In genomic region chr2:237444026-237444425, GRCh38 we compare ENCODE assay signal across 26 cellular contexts. TPM values are rescaled to one million over a fixed set of nuclear protein-coding genes. Genes with fewer than 3 reads are reported as not detected.
DNase-seq lines count a peak whose midpoint lies in the region; ATAC-seq and TF ChIP-seq lines count a peak whose summit lies in the region.
"Had no signal": no experiment of that assay in that cellular context is flagged by ENCODE, and none has a peak within 500 bp of the region (broad histone marks: within the 10 kb centered on the region; RNA-seq: fewer than 3 reads in every experiment).

No MANE protein-coding gene starts in this region.

- peaks cover 0 to 2% of the 10 kb centered on the region in 2 donors for H3K4me1 ChIP-seq in uterus
- H3K4me1 ChIP-seq: A549, Caco-2, HAP-1, SJCRH30 had no signal

- H3K27me3 Mint-ChIP-seq in T-helper 17 cell (no peaks in the 10 kb centered on the region), nephron (ENCODE audit: low read depth) (peaks cover under 1% of the 10 kb centered on the region), WTC11 (ENCODE audit: low read depth) (peaks cover 9% of the 10 kb centered on the region)

- POLR2A ChIA-PET in WTC11 (lab: Charles Lee) = no interaction called here

- H3K9me3 Mint-ChIP-seq in nephron (peaks cover 3% of the 10 kb centered on the region), WTC11 (peaks cover 7% of the 10 kb centered on the region)

- peaks cover 36% of the 10 kb centered on the region for H3K4me1 Mint-ChIP-seq in T-helper 17 cell
- peaks cover 66% of the 10 kb centered on the region for H3K4me1 Mint-ChIP-seq in nephron
- 0 out of 2 replicates have a peak, but pooled peaks cover under 1% of the 10 kb centered on the region for H3K4me1 Mint-ChIP-seq in WTC11

- H3K9me3 ChIP-seq in T-helper 17 cell (ENCODE audit: control insufficient read depth, low read length, poor library complexity, severe bottlenecking) (no peaks in the 10 kb centered on the region), uterus (no peaks in the 10 kb centered on the region)
- H3K9me3 ChIP-seq: BE2C, Caco-2, HAP-1, SJCRH30 had no signal

- intact Hi-C loops in uterus (cut with DNase I; ENCODE audit: low total_unique reads) = no loop called here

- H3K36me3 Mint-ChIP-seq in T-helper 17 cell (ENCODE audit: low read depth) (no peaks in the 10 kb centered on the region), nephron (ENCODE audit: low read depth) (no peaks in the 10 kb centered on the region), WTC11 (peaks cover 5% of the 10 kb centered on the region)

- H3K4me3 ChIP-seq in uterus = no peak overlapping the region
- H3K4me3 ChIP-seq: A549, GM23338, HAP-1, SJCRH30 had no signal

- no peak for TF ChIP-seq POLR2A in uterus (IDR thresholded peaks at IDR 0.05)

- peak overlapping the region; percentile 15 to 25 for H3K27ac ChIP-seq in uterus
- H3K27ac ChIP-seq: A549, HL-60, SJCRH30 had no signal

- ATAC-seq in T-helper 17 cell (no peak), WTC11 (no peak)
- ATAC-seq: A549, GM23338, HepG2 had no signal

- H3K4me3 Mint-ChIP-seq in T-helper 17 cell (no peak overlapping the region), nephron (peak overlapping the region in 1 of 3 experiments; percentile 21), WTC11 (no peak overlapping the region)
- H3K4me3 Mint-ChIP-seq: GM23338 had no signal

- H3K36me3 ChIP-seq in uterus = no peaks in the 10 kb centered on the region
- H3K36me3 ChIP-seq: BE2C, HAP-1, SJCRH30 had no signal

- no peaks in the 10 kb centered on the region for H3K27me3 ChIP-seq in uterus
- H3K27me3 ChIP-seq: BE2C had no signal

- no peak for TF ChIP-seq CTCF in nephron (IDR thresholded peaks at IDR 0.05; ENCODE audit: unreplicated experiment in 3 of 3)
- TF ChIP-seq CTCF in uterus (IDR thresholded peaks at IDR 0.05) = no peak
- TF ChIP-seq CTCF in WTC11 (IDR thresholded peaks at IDR 0.05) = no peak

- peak overlapping the region; percentile 53 for H3K27ac Mint-ChIP-seq in T-helper 17 cell
- peak overlapping the region; percentile 93 to 97 (median 96) for H3K27ac Mint-ChIP-seq in nephron
- H3K27ac Mint-ChIP-seq in WTC11 = no peak overlapping the region
- H3K27ac Mint-ChIP-seq: GM23338 had no signal

- peak; percentile 29 for DNase-seq in activated CD8-positive, alpha-beta memory T cell treated with anti-CD3 and anti-CD28 coated beads, Interleukin-2, amount 50 U/mL, for 48 hours
- DNase-seq in activated CD8-positive, alpha-beta memory T cell treated with anti-CD3 and anti-CD28 coated beads for 24 hours = no peak
- no peak for DNase-seq in T-helper 17 cell
- no peak for DNase-seq in uterus
- DNase-seq in germinal center (ENCODE audit: low spot score) = no peak
- no peak for DNase-seq in WTC11 (ENCODE audit: low spot score)
- DNase-seq: BE2C, Caco-2, DMS 273 treated with DMSO at 0.1 percent for 48 hours, DMS79 treated with DMSO at 0.1 percent for 48 hours, KBM-7, MM.1S, NCI-H1048, NCI-H1417 treated with DMSO at 0.1 percent for 48 hours, NCI-H187, NCI-H446 treated with DMSO at 0.1 percent for 48 hours, NCI-H526 treated with DMSO at 0.1 percent for 48 hours, OCI-M1, SJCRH30 had no signal

- CTCF ChIA-PET in WTC11 (lab: Charles Lee) = interaction anchor here (1.6 to 4.0 kb wide), 2 partner anchors 22 to 27 kb away, joined by 4 to 22 read pairs; no protein-coding TSS in a partner anchor

TF ChIP-seq in WTC11, 78 proteins besides CTCF, POLR2A, EP300 and RAD21:
- TF ChIP-seq ZNF512 (CRISPR knock-in tag; IDR thresholded peaks at IDR 0.05; ENCODE audit: borderline replicate concordance) = no peak
- no peak for TF ChIP-seq IRF2 (CRISPR knock-in tag; IDR thresholded peaks at IDR 0.05; ENCODE audit: borderline replicate concordance, low read depth)
- no peak for TF ChIP-seq RORB (CRISPR knock-in tag; IDR thresholded peaks at IDR 0.05)
- TF ChIP-seq ATF2 (CRISPR knock-in tag; IDR thresholded peaks at IDR 0.05; ENCODE audit: borderline replicate concordance, low read depth) = no peak
- TF ChIP-seq ZNF396 (CRISPR knock-in tag; IDR thresholded peaks at IDR 0.05; ENCODE audit: borderline replicate concordance) = no peak
- TF ChIP-seq USF2 (CRISPR knock-in tag; IDR thresholded peaks at IDR 0.05) = no peak
- TF ChIP-seq GRHL2 (CRISPR knock-in tag; IDR thresholded peaks at IDR 0.05; ENCODE audit: insufficient replicate concordance, severe bottlenecking) = no peak
- no peak for TF ChIP-seq JUN (CRISPR knock-in tag; IDR thresholded peaks at IDR 0.05)
TF ChIP-seq in WTC11: peak in this region for 0.

RNA-seq across cellular contexts. Expression of gene COL6A3, which starts 30.1 kb away (rescaled TPM):
- total RNA-seq in T-helper 17 cell = 1 to 10 TPM; 1.9 to 2.6 TPM
- total RNA-seq in uterus = 1,000 to 10,000 TPM in 1 of 4 donors, 100 to 1,000 TPM in 3; 164 to 1,719 (median 447) TPM
- total RNA-seq in WTC11 (2021) = 2.6 to 4.4 TPM (median 3.9 TPM) in 3 replicates
- total RNA-seq: HepG2, HT-29 had no signal

RNA-seq across cellular contexts. Expression of gene MLPH, which starts 43.0 kb away (rescaled TPM):
- total RNA-seq in T-helper 17 cell = not detected
- 10 to 100 TPM in 2 of 4 donors, 1 to 10 TPM in 2; 1.2 to 16.5 (median 8.9) TPM for total RNA-seq in uterus
- total RNA-seq in WTC11 (2021) = 7.7 to 10.3 TPM (median 9.7 TPM) in 3 replicates
- total RNA-seq: Caco-2, HepG2 had no signal

Comparison
In these comparisons a context has a peak if more than half of its experiments do, and no peak if none do; other contexts are left out.
1. RNA of gene COL6A3, which starts 30.1 kb away (total RNA-seq): 164 to 1,719 TPM in uterus; 2.6 to 4.4 TPM in WTC11 and 1.9 to 2.6 TPM in T-helper 17 cell; every median in the first group is over 10 times any median in the second.